ENCODE assay signal across 2 cellular contexts in genomic region chr2:48435909-48436308, GRCh38.
TF ChIP-seq lines count a peak whose summit lies in the region.

No MANE protein-coding gene starts in this region.

TF ChIP-seq in HepG2, 621 proteins besides CTCF, POLR2A, EP300 and RAD21:
- TF ChIP-seq SOX13 (IDR thresholded peaks at IDR 0.05): no peak
- TF ChIP-seq SOX13 (CRISPR knock-in tag; conservative IDR thresholded peaks at IDR 0.05 in 1 of 2, IDR thresholded peaks at IDR 0.05 in 1 of 2): no peak
- no peak for TF ChIP-seq ZNF564 (CRISPR knock-in tag; IDR thresholded peaks at IDR 0.05)
- TF ChIP-seq REST (IDR thresholded peaks at IDR 0.05; ENCODE audit: borderline replicate concordance in 1 of 2, low read depth in 1 of 2, low read length in 2 of 2): no peak
- TF ChIP-seq PCBP1 (IDR thresholded peaks at IDR 0.05; ENCODE audit: borderline replicate concordance, low read depth, low read length): no peak
- no peak for TF ChIP-seq RBAK (CRISPR knock-in tag; IDR thresholded peaks at IDR 0.05)
- no peak for TF ChIP-seq POLR2G (IDR thresholded peaks at IDR 0.05; ENCODE audit: low read depth, low read length)

TF ChIP-seq in WTC11, 78 proteins besides CTCF, POLR2A, EP300 and RAD21:
- TF ChIP-seq CREB1 (CRISPR knock-in tag; IDR thresholded peaks at IDR 0.05): no peak
- TF ChIP-seq ZNF416 (CRISPR knock-in tag; IDR thresholded peaks at IDR 0.05): no peak
- TF ChIP-seq ZBTB43 (CRISPR knock-in tag; IDR thresholded peaks at IDR 0.05): no peak
- TF ChIP-seq ATF6 (CRISPR knock-in tag; IDR thresholded peaks at IDR 0.05): no peak
- TF ChIP-seq ZNF671 (CRISPR knock-in tag; IDR thresholded peaks at IDR 0.05): no peak
- TF ChIP-seq ZNF232 (CRISPR knock-in tag; IDR thresholded peaks at IDR 0.05): no peak
- no peak for TF ChIP-seq STAT6 (CRISPR knock-in tag; conservative IDR thresholded peaks at IDR 0.05; ENCODE audit: low read depth)
- no peak for TF ChIP-seq JAZF1 (CRISPR knock-in tag; IDR thresholded peaks at IDR 0.05)
- TF ChIP-seq ATF1 (CRISPR knock-in tag; IDR thresholded peaks at IDR 0.05): no peak
- TF ChIP-seq ERG (CRISPR knock-in tag; IDR thresholded peaks at IDR 0.05): no peak
- no peak for TF ChIP-seq USF1 (CRISPR knock-in tag; IDR thresholded peaks at IDR 0.05)
- TF ChIP-seq ETV6 (CRISPR knock-in tag; IDR thresholded peaks at IDR 0.05): no peak
- no peak for TF ChIP-seq SP1 (CRISPR knock-in tag; conservative IDR thresholded peaks at IDR 0.05)
- TF ChIP-seq RELA (CRISPR knock-in tag; IDR thresholded peaks at IDR 0.05; ENCODE audit: borderline replicate concordance): no peak
- TF ChIP-seq NR1H2 (CRISPR knock-in tag; IDR thresholded peaks at IDR 0.05): no peak
- TF ChIP-seq PRDM15 (CRISPR knock-in tag; IDR thresholded peaks at IDR 0.05): no peak
